Comparison of ENCODE assay signal across 26 cellular contexts in the genomic region with DNA sequence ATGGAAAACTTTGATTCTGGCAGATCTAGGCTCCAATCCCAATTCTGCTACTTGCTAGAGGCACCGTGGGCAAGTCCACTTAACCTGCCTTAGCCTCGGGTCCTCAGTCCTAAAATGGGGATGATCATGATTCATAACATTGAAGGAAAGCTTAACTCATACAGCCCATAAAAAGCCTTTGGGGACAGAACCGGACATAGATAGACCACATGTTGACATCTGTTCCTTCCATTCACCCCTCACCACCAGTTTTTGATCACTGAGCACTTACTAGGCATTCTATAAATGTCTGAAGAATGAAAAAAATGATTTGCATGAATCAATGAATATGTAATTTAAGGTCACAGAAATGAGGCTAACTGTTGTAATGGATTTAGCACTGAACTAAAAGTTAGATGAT.
A peak's percentile ranks its signal among the peaks of the same experiment; 100 is the strongest.
DNase-seq lines count a peak whose midpoint lies in the region; ATAC-seq, FAIRE-seq and TF ChIP-seq lines count a peak whose summit lies in the region.
"Had no signal": no experiment of that assay in that cellular context is flagged by ENCODE, and none has a peak within 500 bp of the region (broad histone marks: within the 10 kb centered on the region; RNA-seq: fewer than 3 reads in every experiment).

No MANE protein-coding gene starts in this region.

- no peak overlapping the region for H2BK15ac ChIP-seq in H1 (ENCODE audit: low read length)

- no peak overlapping the region for H3K9ac ChIP-seq in BLaER1 treated with 17β-estradiol and CSF1 and Interleukin-3, amounts not matched to agents 10 nM and 100 nM
- no peak overlapping the region for H3K9ac ChIP-seq in H1 (replicated peaks in 1 of 4; ENCODE audit: extremely low read depth in 1 of 4, low read depth in 3 of 4, low read length in 3 of 4)

- H3K4me1 Mint-ChIP-seq in CD8-positive, alpha-beta T cell (ENCODE audit: low read depth), result no peaks in the 10 kb centered on the region
- H3K4me1 Mint-ChIP-seq in CD4-positive, alpha-beta T cell (ENCODE audit: low read depth), result no peaks in the 10 kb centered on the region
- H3K4me1 Mint-ChIP-seq: B cell; CD4-positive, CD25-positive, alpha-beta regulatory T cell had no signal

- H3K27ac ChIP-seq in BLaER1 treated with 17β-estradiol and CSF1 and Interleukin-3, amounts not matched to agents 10 nM and 100 nM, result no peak overlapping the region
- H3K27ac ChIP-seq in H1 (ENCODE audit: low read depth, low read length) (no peak overlapping the region), suprapubic skin (peak overlapping the region; percentile 50)
- H3K27ac ChIP-seq in CD8-positive, alpha-beta T cell (ENCODE audit: low read depth, low read length), result no peak overlapping the region
- H3K27ac ChIP-seq in CD4-positive, alpha-beta T cell (ENCODE audit: low read depth, low read length), result no peak overlapping the region
- H3K27ac ChIP-seq: A549, SJSA1 had no signal

- H3K14ac ChIP-seq in H1 (ENCODE audit: insufficient read length), result no peak overlapping the region

- H2BK5ac ChIP-seq in H1 (ENCODE audit: low read depth, low read length), result no peak overlapping the region

- no peak overlapping the region for H3K27ac Mint-ChIP-seq in CD8-positive, alpha-beta T cell
- H3K27ac Mint-ChIP-seq in CD4-positive, alpha-beta T cell, result no peak overlapping the region
- H3K27ac Mint-ChIP-seq: B cell; CD4-positive, CD25-positive, alpha-beta regulatory T cell; H9; HFFc6 had no signal

- TF ChIP-seq POLR2A in H1 (IDR thresholded peaks at IDR 0.05; ENCODE audit: control extremely low read depth in 1 of 2, low read depth in 2 of 2, low read length in 2 of 2), result no peak
- TF ChIP-seq POLR2A in suprapubic skin (IDR thresholded peaks at IDR 0.05), result no peak

- peaks cover 0 to 15% (median 9%) of the 10 kb centered on the region in 10 experiments; a peak in 12 of 20 replicates for H3K4me1 ChIP-seq in BLaER1 treated with 17β-estradiol and CSF1 and Interleukin-3, amounts not matched to agents 10 nM and 100 nM
- H3K4me1 ChIP-seq in H1 (replicated peaks in 1 of 4; ENCODE audit: control insufficient read depth in 3 of 4, insufficient read depth in 4 of 4, low read length in 3 of 4) (no peaks in the 10 kb centered on the region), suprapubic skin (peaks cover 30% of the 10 kb centered on the region)
- H3K4me1 ChIP-seq in CD8-positive, alpha-beta T cell (ENCODE audit: insufficient read depth, low read length), result no peaks in the 10 kb centered on the region
- H3K4me1 ChIP-seq: SJSA1 had no signal

- H3K56ac ChIP-seq in H1 (replicated peaks; ENCODE audit: insufficient read length, low read depth, low read length), result no peak overlapping the region

- H3K9me3 ChIP-seq in BLaER1 treated with 17β-estradiol and CSF1 and Interleukin-3, amounts not matched to agents 10 nM and 100 nM (replicated peaks in 1 of 11), result peaks cover 5 to 19% (median 14%) of the 10 kb centered on the region in 11 experiments
- H3K9me3 ChIP-seq in H1 (ENCODE audit: insufficient read depth in 2 of 2, low read depth in 1 of 2, low read length in 1 of 2) (no peaks in the 10 kb centered on the region), suprapubic skin (peaks cover under 1% of the 10 kb centered on the region)
- no peaks in the 10 kb centered on the region for H3K9me3 ChIP-seq in CD8-positive, alpha-beta T cell (ENCODE audit: low read length)
- H3K9me3 ChIP-seq in CD4-positive, alpha-beta T cell (ENCODE audit: control insufficient read depth, low read length), result no peaks in the 10 kb centered on the region
- H3K9me3 ChIP-seq: A549, MG63, SJSA1 had no signal

- H4K5ac ChIP-seq in H1 (ENCODE audit: insufficient read length, low read depth, low read length), result no peak overlapping the region

- DNase-seq in H1 (ENCODE audit: low read depth in 1 of 2, low spot score in 2 of 2) (no peak), fibroblast of peridontal ligament (ENCODE audit: extremely low read depth) (peak; percentile 44), suprapubic skin (ENCODE audit: low spot score in 2 of 2) (no peak), CD1c-positive myeloid dendritic cell (ENCODE audit: extremely low spot score) (no peak)
- DNase-seq in CD8-positive, alpha-beta T cell, result no peak
- DNase-seq in CD4-positive, alpha-beta T cell, result no peak
- DNase-seq: CD4-positive, CD25-positive, alpha-beta regulatory T cell; COR-L47; DMS53; H9; HFFc6; KBM-7; MG63; NCI-H1105 treated with DMSO at 0.1 percent for 48 hours; NCI-H146; NCI-H1930; NCI-H446; NCI-H524 treated with DMSO at 0.1 percent for 48 hours; NCI-H774; PC-3 had no signal

- no peak for ATAC-seq in CD8-positive, alpha-beta T cell
- ATAC-seq in CD4-positive, alpha-beta T cell (ENCODE audit: poor library complexity), result no peak
- ATAC-seq: A549, PC-3, Right ventricle myocardium inferior had no signal

- H3K4ac ChIP-seq in H1 (replicated peaks; ENCODE audit: insufficient read length, low read depth, low read length), result no peak overlapping the region

- H2AK5ac ChIP-seq in H1 (ENCODE audit: low read depth, low read length), result no peak overlapping the region

- 0 out of 2 replicates have a peak overlapping the region, but pooled peaks have one; percentile 1 for H2AFZ ChIP-seq in H1 (ENCODE audit: low read length)

- H3K4me2 ChIP-seq in BLaER1 treated with 17β-estradiol and CSF1 and Interleukin-3, amounts not matched to agents 10 nM and 100 nM, result peak overlapping the region in 7 of 11 experiments; percentile 17 to 38 (median 20); a peak in 8 of 22 replicates
- no peak overlapping the region for H3K4me2 ChIP-seq in H1 (ENCODE audit: insufficient read depth in 1 of 2, low read depth in 2 of 2, low read length in 2 of 2)
- H3K4me2 ChIP-seq: A549 had no signal

- H3K23me2 ChIP-seq in H1 (ENCODE audit: low read depth, low read length), result no peaks in the 10 kb centered on the region

- no peaks in the 10 kb centered on the region for H3K27me3 Mint-ChIP-seq in CD8-positive, alpha-beta T cell (ENCODE audit: low read depth)
- no peaks in the 10 kb centered on the region for H3K27me3 Mint-ChIP-seq in CD4-positive, alpha-beta T cell
- H3K27me3 Mint-ChIP-seq: B cell had no signal

- H3K4me3 Mint-ChIP-seq in CD8-positive, alpha-beta T cell, result no peak overlapping the region
- H3K4me3 Mint-ChIP-seq in CD4-positive, alpha-beta T cell, result no peak overlapping the region
- H3K4me3 Mint-ChIP-seq: B cell; CD4-positive, CD25-positive, alpha-beta regulatory T cell; H9; HFFc6 had no signal

- H3K23ac ChIP-seq in H1 (ENCODE audit: insufficient read length), result no peak overlapping the region

- H2BK20ac ChIP-seq in H1 (ENCODE audit: low read length), result no peak overlapping the region

- no peaks in the 10 kb centered on the region for H3K79me1 ChIP-seq in H1 (ENCODE audit: low read depth, low read length)

- POLR2A ChIA-PET in H1 (lab: Charles Lee; ENCODE audit: partially characterized antibody), result no interaction called here
- POLR2A ChIA-PET in CD8-positive, alpha-beta T cell (lab: Charles Lee), result interaction anchor here (0.6 kb wide), 1 partner anchor 357 kb away, joined by 6 read pairs; no protein-coding TSS in a partner anchor
- POLR2A ChIA-PET in CD4-positive, alpha-beta T cell (lab: Charles Lee), result no interaction called here

- TF ChIP-seq EP300 in H1 (IDR thresholded peaks at IDR 0.05; ENCODE audit: borderline replicate concordance in 1 of 2, low read depth in 2 of 2, low read length in 2 of 2) (no peak), suprapubic skin (IDR thresholded peaks at IDR 0.05) (no peak)

- TF ChIP-seq CTCF in H1 (IDR thresholded peaks at IDR 0.05; ENCODE audit: control extremely low read depth in 1 of 3, insufficient read depth in 1 of 3, low read depth in 1 of 3, low read length in 3 of 3) (no peak), suprapubic skin (IDR thresholded peaks at IDR 0.05) (no peak)
- no peak for TF ChIP-seq CTCF in CD8-positive, alpha-beta T cell (IDR thresholded peaks at IDR 0.05)
- TF ChIP-seq CTCF in CD4-positive, alpha-beta T cell (IDR thresholded peaks at IDR 0.05), result no peak

- H4K91ac ChIP-seq in H1 (replicated peaks; ENCODE audit: insufficient read length, low read length), result no peak overlapping the region

- no peak for FAIRE-seq in H1 (lab: Jason Lieb, UNC)
- FAIRE-seq: A549, GM18507 had no signal

- intact Hi-C loops in CD8-positive, alpha-beta T cell (cut with DNase I, micrococcal nuclease), result no loop called here
- intact Hi-C loops in CD4-positive, alpha-beta T cell (cut with DNase I, micrococcal nuclease), result no loop called here

- H3K4me3 ChIP-seq in BLaER1 treated with 17β-estradiol and CSF1 and Interleukin-3, amounts not matched to agents 10 nM and 100 nM, result no peak overlapping the region
- H3K4me3 ChIP-seq in H1 (ENCODE audit: extremely low read depth in 1 of 4, insufficient read depth in 2 of 4, low read depth in 3 of 4, low read length in 4 of 4) (no peak overlapping the region), suprapubic skin (no peak overlapping the region)
- no peak overlapping the region for H3K4me3 ChIP-seq in CD8-positive, alpha-beta T cell (ENCODE audit: low read depth, low read length)
- H3K4me3 ChIP-seq: A549, MG63, SJSA1 had no signal

- no peak for TF ChIP-seq RAD21 in H1 (IDR thresholded peaks at IDR 0.05 in 1 of 2, conservative IDR thresholded peaks at IDR 0.05 in 1 of 2; ENCODE audit: low read depth in 2 of 2, low read length in 2 of 2)

- no peaks in the 10 kb centered on the region for H3K36me3 Mint-ChIP-seq in CD8-positive, alpha-beta T cell
- H3K36me3 Mint-ChIP-seq in CD4-positive, alpha-beta T cell (ENCODE audit: low read depth), result no peaks in the 10 kb centered on the region

- H3K18ac ChIP-seq in H1 (ENCODE audit: extremely low read depth, low read length), result no peak overlapping the region

- no peak overlapping the region for H2BK120ac ChIP-seq in H1 (replicated peaks; ENCODE audit: low read depth, low read length)

- no peaks in the 10 kb centered on the region for H4K20me1 ChIP-seq in BLaER1 treated with 17β-estradiol and CSF1 and Interleukin-3, amounts not matched to agents 10 nM and 100 nM
- H4K20me1 ChIP-seq in H1 (replicated peaks in 1 of 2; ENCODE audit: control insufficient read depth in 1 of 2, insufficient read depth in 2 of 2, low read length in 2 of 2), result no peaks in the 10 kb centered on the region

- 84% methylated on average over 3 of the region's 3 CpGs; no CpG with 5 or more reads in 1 of the 2 experiments for WGBS in H1 (ENCODE audit: extremely low coverage in 1 of 2, insufficient coverage in 1 of 2, insufficient read length in 1 of 2, insufficient replicate concordance in 2 of 2, low coverage in 1 of 2, low lambda C conversion rate in 2 of 2, missing lambda C conversion rate in 1 of 2), 2 experiments
- WGBS in suprapubic skin, result 31% methylated on average over 3 of the region's 3 CpGs

- no peaks in the 10 kb centered on the region for H3K36me3 ChIP-seq in BLaER1 treated with 17β-estradiol and CSF1 and Interleukin-3, amounts not matched to agents 10 nM and 100 nM
- H3K36me3 ChIP-seq in H1 (ENCODE audit: control insufficient read depth in 2 of 4, insufficient read depth in 4 of 4, low read length in 3 of 4), result no peaks in the 10 kb centered on the region
- no peaks in the 10 kb centered on the region for H3K36me3 ChIP-seq in suprapubic skin
- H3K36me3 ChIP-seq in CD8-positive, alpha-beta T cell (ENCODE audit: insufficient read depth, low read length), result no peaks in the 10 kb centered on the region
- H3K36me3 ChIP-seq: MG63, SJSA1 had no signal

- peaks cover 7% of the 10 kb centered on the region for H3K9me3 Mint-ChIP-seq in CD8-positive, alpha-beta T cell
- H3K9me3 Mint-ChIP-seq in CD4-positive, alpha-beta T cell, result peaks cover 7% of the 10 kb centered on the region

- H4K8ac ChIP-seq in H1 (ENCODE audit: extremely low read depth, insufficient read depth, low read length), result no peak overlapping the region

- no peak overlapping the region for H2BK12ac ChIP-seq in H1 (ENCODE audit: low read depth, low read length)

- H3K27me3 ChIP-seq in BLaER1 treated with 17β-estradiol and CSF1 and Interleukin-3, amounts not matched to agents 10 nM and 100 nM, result no peaks in the 10 kb centered on the region
- H3K27me3 ChIP-seq in H1 (replicated peaks in 1 of 4; ENCODE audit: control insufficient read depth in 3 of 4, extremely low read depth in 1 of 4, insufficient read depth in 3 of 4, low read length in 3 of 4) (peaks cover 0 to 1% (median 0%) of the 10 kb centered on the region in 4 experiments; a peak in 1 of 7 replicates), suprapubic skin (no peaks in the 10 kb centered on the region)
- H3K27me3 ChIP-seq in CD8-positive, alpha-beta T cell (ENCODE audit: insufficient read depth, low read length), result no peaks in the 10 kb centered on the region
- no peaks in the 10 kb centered on the region for H3K27me3 ChIP-seq in CD4-positive, alpha-beta T cell (ENCODE audit: control insufficient read depth, insufficient read depth, low read length)
- H3K27me3 ChIP-seq: MG63, SJSA1 had no signal

- CTCF ChIA-PET in H1 (lab: Charles Lee; ENCODE audit: partially characterized antibody), result interaction anchor here (0.5 to 0.6 kb wide), 3 partner anchors 82 to 867 kb away, joined by 3 to 4 read pairs (median 3); no protein-coding TSS in a partner anchor
- CTCF ChIA-PET in CD8-positive, alpha-beta T cell (lab: Charles Lee), result no interaction called here
- CTCF ChIA-PET in CD4-positive, alpha-beta T cell (lab: Charles Lee), result interaction anchor here (1.2 kb wide), 1 partner anchor 17 kb away, joined by 7 read pairs; no protein-coding TSS in a partner anchor

- no peaks in the 10 kb centered on the region for H3K79me2 ChIP-seq in H1 (ENCODE audit: control insufficient read depth in 1 of 2, insufficient read depth in 2 of 2, low read length in 2 of 2)

Comparison
In these comparisons a context has a peak if more than half of its experiments do, and no peak if none do; other contexts are left out.
1. H3K4me2 ChIP-seq: peak in BLaER1 treated with 17β-estradiol and CSF1 and Interleukin-3, amounts not matched to agents 10 nM and 100 nM (7 of 11); none in H1 (0 of 2).